ENCODE assay signal across 9 cellular contexts in the genomic region with DNA sequence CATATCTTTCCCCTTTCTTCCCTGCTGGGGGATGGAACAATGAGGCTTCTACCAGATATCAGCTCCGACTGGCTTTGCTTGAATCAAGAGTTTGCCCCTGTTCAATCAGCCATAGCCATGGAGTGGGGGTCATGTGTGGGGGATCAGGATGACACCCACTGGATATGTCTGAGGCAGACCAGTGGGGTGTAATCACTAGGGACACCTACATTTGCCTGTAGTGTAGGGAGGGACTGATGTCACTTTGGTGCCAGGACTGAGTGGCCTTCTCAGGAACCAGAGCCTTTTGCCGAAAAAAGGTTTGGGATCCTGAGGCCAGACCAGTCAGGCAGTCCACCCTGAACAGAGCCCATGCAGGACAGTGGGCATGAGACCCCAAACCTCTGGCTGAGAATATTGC. TPM values are rescaled to one million over a fixed set of nuclear protein-coding genes. Genes with fewer than 3 reads are reported as not detected.
A peak's percentile ranks its signal among the peaks of the same experiment; 100 is the strongest.
DNase-seq lines count a peak whose midpoint lies in the region; ATAC-seq and TF ChIP-seq lines count a peak whose summit lies in the region.
"Had no signal": no experiment of that assay in that cellular context is flagged by ENCODE, and none has a peak within 500 bp of the region (broad histone marks: within the 10 kb centered on the region; RNA-seq: fewer than 3 reads in every experiment).

No MANE protein-coding gene starts in this region.

- H3K4me2 ChIP-seq in H9 (ENCODE audit: insufficient read depth, insufficient read length, low read length) (peak overlapping the region; percentile 95), skeletal muscle satellite cell (ENCODE audit: low read length) (peak overlapping the region; percentile 97)

- H3K79me1 ChIP-seq in H9 (ENCODE audit: insufficient read depth, low read depth, low read length, poor library complexity, severe bottlenecking) = peaks cover 2% of the 10 kb centered on the region

- H3K9me3 ChIP-seq in H9 (ENCODE audit: control insufficient read depth, low read depth, low read length) (no peaks in the 10 kb centered on the region), left ventricle myocardium inferior (replicated peaks) (no peaks in the 10 kb centered on the region), skeletal muscle satellite cell (replicated peaks; ENCODE audit: low read length) (no peaks in the 10 kb centered on the region)

- no peaks in the 10 kb centered on the region for H3K9me3 Mint-ChIP-seq in H9

- no peak for DNase-seq in H9
- no peak for DNase-seq in left ventricle myocardium inferior
- DNase-seq in NCI-H526 treated with DMSO at 0.1 percent for 48 hours (lab: John Stamatoyannopoulos, UW) = no peak
- no peak for DNase-seq in GM13977 (ENCODE audit: low spot score)
- DNase-seq in NAMALWA (ENCODE audit: low spot score) = no peak
- DNase-seq: SW 1271 had no signal

- H3T11ph ChIP-seq in H9 (ENCODE audit: low read length) = no peak overlapping the region

- peak overlapping the region; percentile 92 to 98 for H3K4me3 Mint-ChIP-seq in H9

- peaks cover 9% of the 10 kb centered on the region; the same call in 1 of the 2 replicates for H3K79me2 ChIP-seq in H9 (ENCODE audit: insufficient read depth, low read length)

- H3K9ac ChIP-seq in H9 (ENCODE audit: extremely low read depth, insufficient read length, low read length) (peak overlapping the region; percentile 24), skeletal muscle satellite cell (ENCODE audit: low read depth, low read length) (peak overlapping the region; percentile 92)

- H2BK12ac ChIP-seq in H9 (ENCODE audit: insufficient read length, low read depth, low read length) = no peak overlapping the region

- in situ Hi-C loops in GM13977 (cut with MboI; ENCODE audit: low pct_unique_long_range_greater_than_20kb, low sequenced_read_pairs, unreplicated experiment) = no loop called here

- H3K4me3 ChIP-seq in WI38 (ENCODE audit: low read depth, low read length) (peak overlapping the region; percentile 86), left ventricle myocardium inferior (peak overlapping the region; percentile 80), skeletal muscle satellite cell (ENCODE audit: low read length) (peak overlapping the region; percentile 92)

- no peak overlapping the region for H2AFZ ChIP-seq in H9 (ENCODE audit: low read length)

- H3K27ac ChIP-seq in H9 (ENCODE audit: insufficient read length, low read depth, low read length) (no peak overlapping the region), left ventricle myocardium inferior (replicated peaks) (no peak overlapping the region)

- H3K4ac ChIP-seq in H9 (ENCODE audit: low read depth, low read length) = no peak overlapping the region

- no peak overlapping the region for H2BK15ac ChIP-seq in H9 (ENCODE audit: low read depth, low read length)

- no peak overlapping the region for H2AK5ac ChIP-seq in H9 (ENCODE audit: insufficient read length, low read length)

- no peak overlapping the region for H4K8ac ChIP-seq in H9 (replicated peaks; ENCODE audit: insufficient read length, low read depth, low read length)

- H3K23ac ChIP-seq in H9 (ENCODE audit: insufficient read length, low read depth, low read length) = no peak overlapping the region

- H3K36me3 ChIP-seq in left ventricle myocardium inferior = peaks cover 21% of the 10 kb centered on the region
- peaks cover 19% of the 10 kb centered on the region for H3K36me3 ChIP-seq in skeletal muscle satellite cell (ENCODE audit: insufficient read depth, low read length)

- H3K4me1 Mint-ChIP-seq in H9 = peaks cover 10 to 18% of the 10 kb centered on the region in 2 experiments; a peak in 3 of 4 replicates

- no peak overlapping the region for H2BK5ac ChIP-seq in H9 (ENCODE audit: insufficient read length, low read length)

- peaks cover 16 to 28% (median 17%) of the 10 kb centered on the region in 3 experiments; a peak in 6 of 7 replicates for H3K36me3 Mint-ChIP-seq in H9 (ENCODE audit: insufficient read depth in 1 of 3, low read depth in 3 of 3)

- no peak overlapping the region for H3K18ac ChIP-seq in H9 (ENCODE audit: insufficient read length, low read depth, low read length)

- TF ChIP-seq CTCF in H9 (conservative IDR thresholded peaks at IDR 0.05) = no peak
- no peak for TF ChIP-seq CTCF in WI38 (IDR thresholded peaks at IDR 0.05; ENCODE audit: low read depth, low read length)
- TF ChIP-seq CTCF in left ventricle myocardium inferior (IDR thresholded peaks at IDR 0.05; ENCODE audit: borderline replicate concordance) = no peak
- TF ChIP-seq CTCF in GM13977 (IDR thresholded peaks at IDR 0.05; ENCODE audit: extremely low read depth, insufficient read depth, missing control alignments) = no peak

- intact Hi-C loops in left ventricle myocardium inferior (cut with micrococcal nuclease) = no loop called here

- H2BK20ac ChIP-seq in H9 (ENCODE audit: low read depth, low read length, poor library complexity, severe bottlenecking) = no peak overlapping the region

- no peak overlapping the region for H3K27ac Mint-ChIP-seq in H9

- ATAC-seq in HG03460 (IDR thresholded peaks at IDR 0.05; ENCODE audit: unreplicated experiment) = no peak

- H4K20me1 ChIP-seq in H9 (ENCODE audit: control insufficient read depth, insufficient read depth, insufficient read length) = peaks cover 4% of the 10 kb centered on the region

- no peak overlapping the region for H4K91ac ChIP-seq in H9 (ENCODE audit: insufficient read length, low read depth, low read length)

- H3K27me3 ChIP-seq in H9 (ENCODE audit: insufficient read depth, low read length) (no peaks in the 10 kb centered on the region), left ventricle myocardium inferior (ENCODE audit: low read depth) (no peaks in the 10 kb centered on the region), skeletal muscle satellite cell (ENCODE audit: control insufficient read depth, insufficient read depth, low read length) (no peaks in the 10 kb centered on the region)

- H3K23me2 ChIP-seq in H9 (ENCODE audit: insufficient read length, low read depth, low read length, poor library complexity, severe bottlenecking) = peaks cover 14% of the 10 kb centered on the region

- H3K4me1 ChIP-seq in H9 (ENCODE audit: insufficient read depth, low read length) (no peaks in the 10 kb centered on the region), left ventricle myocardium inferior (peaks cover 28% of the 10 kb centered on the region), skeletal muscle satellite cell (ENCODE audit: control insufficient read depth, insufficient read depth, low read length) (peaks cover 16% of the 10 kb centered on the region)

- H3K14ac ChIP-seq in H9 (ENCODE audit: insufficient read depth, low read length) = no peak overlapping the region

- no peak overlapping the region for H4K5ac ChIP-seq in H9 (ENCODE audit: insufficient read length, low read depth, low read length)

- no peak overlapping the region for H2BK120ac ChIP-seq in H9 (ENCODE audit: low read depth, low read length, poor library complexity, severe bottlenecking)

- no CpG with 5 or more reads among the region's 2 CpGs for WGBS in H9 (ENCODE audit: extremely low coverage, insufficient read length, low lambda C conversion rate)

- no peaks in the 10 kb centered on the region for H3K27me3 Mint-ChIP-seq in H9 (ENCODE audit: low read depth)

- H3K56ac ChIP-seq in H9 (ENCODE audit: insufficient read length, low read depth, low read length) = no peak overlapping the region

RNA-seq across cellular contexts. Expression of a gene that starts 1.0 kb away (rescaled TPM):
- 70.2 and 74.5 TPM in 2 replicates for total RNA-seq in H9 (2021)
- 17.2 TPM for total RNA-seq in left ventricle myocardium inferior
- total RNA-seq in skeletal muscle satellite cell (2012; rRNA removed) = 32.3 and 38.0 TPM in 2 replicates

RNA-seq across cellular contexts. Expression of a gene that starts 5.9 kb away (rescaled TPM):
- 56.2 and 58.1 TPM in 2 replicates for total RNA-seq in H9 (2021)
- 30.0 TPM for total RNA-seq in left ventricle myocardium inferior
- 17.0 and 29.4 TPM in 2 replicates for total RNA-seq in skeletal muscle satellite cell (2012; rRNA removed)

RNA-seq across cellular contexts. Expression of a gene that starts 28.6 kb away (rescaled TPM):
- 25.5 and 29.4 TPM in 2 replicates for total RNA-seq in H9 (2021)
- total RNA-seq in left ventricle myocardium inferior = 0.11 TPM
- total RNA-seq in skeletal muscle satellite cell (2012; rRNA removed) = 0.66 and 0.76 TPM in 2 replicates

RNA-seq across cellular contexts. Expression of a gene that starts 37.0 kb away (rescaled TPM):
- total RNA-seq in H9 (2021) = 19.2 and 20.8 TPM in 2 replicates
- total RNA-seq in left ventricle myocardium inferior = 13.4 TPM
- 2.4 and 4.1 TPM in 2 replicates for total RNA-seq in skeletal muscle satellite cell (2012; rRNA removed)

RNA-seq across cellular contexts. Expression of a gene that starts 50.7 kb away (rescaled TPM):
- total RNA-seq in H9 (2021) (25.0 and 27.1 TPM in 2 replicates), left ventricle myocardium inferior (27.8 TPM)
- total RNA-seq in skeletal muscle satellite cell (2012; rRNA removed) = 10.6 and 12.0 TPM in 2 replicates

Comparison
In these comparisons a context has a peak if more than half of its experiments do, and no peak if none do; other contexts are left out.
1. RNA of a gene that starts 28.6 kb away (total RNA-seq): 25.5 to 29.4 TPM in H9; 0.11 TPM in left ventricle myocardium inferior (single experiment); every median in the first group is over 10 times any median in the second.
2. Peak in every context shown above with its lines, with median percentiles within 50 percentile points of each other: H3K4me3 ChIP-seq.